Comparison of ENCODE assay signal across 9 cellular contexts in the genomic region with DNA sequence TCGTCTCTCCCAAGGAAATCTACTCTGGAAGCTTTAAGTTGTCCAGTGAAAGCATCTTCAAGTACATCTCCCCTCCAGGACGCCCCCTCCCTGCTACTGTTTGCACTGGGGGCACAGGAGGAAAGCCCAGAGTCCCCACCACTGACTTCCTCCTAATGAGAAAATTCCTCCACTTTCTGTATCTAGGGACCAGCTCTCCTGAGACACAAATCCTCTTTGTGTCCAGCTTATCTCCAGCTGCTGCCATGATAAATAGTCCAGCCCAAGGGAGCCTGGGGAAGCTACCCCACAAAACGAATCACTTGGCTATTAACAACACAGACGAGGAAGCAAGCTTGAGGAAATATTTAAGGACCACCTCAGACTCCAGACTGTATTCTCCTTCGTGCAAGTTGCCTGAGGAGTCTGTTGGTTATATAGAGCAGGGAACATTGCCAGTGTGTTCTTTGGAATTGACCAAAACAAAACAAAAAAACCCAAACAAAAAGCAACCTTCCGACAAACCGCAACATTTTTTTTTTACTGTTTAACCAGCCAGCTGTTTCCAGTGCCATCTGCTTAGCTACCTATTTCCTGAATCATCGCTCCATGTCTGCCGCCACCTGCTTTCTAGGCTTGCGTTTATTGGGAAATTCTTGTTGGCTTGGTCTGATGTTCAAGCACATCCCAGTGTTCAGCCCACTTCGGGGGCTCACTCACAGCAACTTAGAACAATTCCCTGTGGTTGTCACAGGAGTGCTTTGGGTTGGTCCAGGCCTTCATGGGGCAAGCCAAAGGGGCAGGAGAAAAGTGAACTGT. TPM values are rescaled to one million over a fixed set of nuclear protein-coding genes. Genes with fewer than 3 reads are reported as not detected.
DNase-seq lines count a peak whose midpoint lies in the region; ATAC-seq and TF ChIP-seq lines count a peak whose summit lies in the region.
"Had no signal": no experiment of that assay in that cellular context is flagged by ENCODE, and none has a peak within 500 bp of the region (broad histone marks: within the 10 kb centered on the region; RNA-seq: fewer than 3 reads in every experiment).

No MANE protein-coding gene starts in this region.

- H2BK120ac ChIP-seq in trophoblast cell (ENCODE audit: insufficient read depth, low read length, poor library complexity), result no peak overlapping the region

- no peaks in the 10 kb centered on the region for H3K79me2 ChIP-seq in trophoblast cell (ENCODE audit: control insufficient read depth, insufficient read depth, low read length, poor library complexity)

- H3K9me3 ChIP-seq in trophoblast cell (ENCODE audit: insufficient read depth, low read depth, low read length) (no peaks in the 10 kb centered on the region), gastrocnemius medialis (no peaks in the 10 kb centered on the region)

- no peak overlapping the region for H3K4me2 ChIP-seq in trophoblast cell (ENCODE audit: low read length)

- H3K4me1 ChIP-seq in trophoblast cell (ENCODE audit: control insufficient read depth in 1 of 2, insufficient read depth in 2 of 2, low read length in 2 of 2) (no peaks in the 10 kb centered on the region), gastrocnemius medialis (no peaks in the 10 kb centered on the region)

- in situ Hi-C loops in gastrocnemius medialis (cut with MboI; ENCODE audit: low sequenced_read_pairs in 4 of 4), result no loop called here

- ATAC-seq in GM18909 (IDR thresholded peaks at IDR 0.05; ENCODE audit: poor library complexity, unreplicated experiment), result peak; percentile 57
- ATAC-seq in gastrocnemius medialis, result no peak

- H3K79me1 ChIP-seq in trophoblast cell (ENCODE audit: low read length), result no peaks in the 10 kb centered on the region

- no CpG with 5 or more reads among the region's 11 CpGs for WGBS in trophoblast cell (ENCODE audit: extremely low coverage, insufficient coverage, insufficient read length)

- H3K27me3 ChIP-seq in trophoblast cell (ENCODE audit: insufficient read depth, low read length) (no peaks in the 10 kb centered on the region), gastrocnemius medialis (peaks cover 0 to 6% (median 0%) of the 10 kb centered on the region in 3 donors)

- no peak overlapping the region for H4K12ac ChIP-seq in trophoblast cell (ENCODE audit: low read depth, low read length)

- H4K8ac ChIP-seq in trophoblast cell (ENCODE audit: low read depth, low read length), result no peak overlapping the region

- no peak overlapping the region for H4K91ac ChIP-seq in trophoblast cell (ENCODE audit: low read depth, low read length)

- no peak overlapping the region for H3K14ac ChIP-seq in trophoblast cell (ENCODE audit: low read length)

- no peak overlapping the region for H2BK5ac ChIP-seq in trophoblast cell (ENCODE audit: low read depth, low read length, poor library complexity)

- H3K27ac ChIP-seq in trophoblast cell (ENCODE audit: low read depth, low read length) (no peak overlapping the region), gastrocnemius medialis (no peak overlapping the region)

- no peak overlapping the region for H2AK5ac ChIP-seq in trophoblast cell (ENCODE audit: low read length)

- H3K9ac ChIP-seq in trophoblast cell (ENCODE audit: low read length), result no peak overlapping the region

- no peak overlapping the region for H2BK12ac ChIP-seq in trophoblast cell (ENCODE audit: low read length)

- no peak overlapping the region for H3K23ac ChIP-seq in trophoblast cell (ENCODE audit: low read length)

- no peak overlapping the region for H3K18ac ChIP-seq in trophoblast cell (ENCODE audit: low read length)

- H3K4me3 ChIP-seq in trophoblast cell (ENCODE audit: low read depth, low read length) (no peak overlapping the region), gastrocnemius medialis (no peak overlapping the region)

- no peak overlapping the region for H3K4ac ChIP-seq in trophoblast cell (ENCODE audit: low read depth, low read length)

- H3K36me3 ChIP-seq in trophoblast cell (ENCODE audit: control insufficient read depth in 1 of 2, insufficient read depth in 2 of 2, low read length in 2 of 2) (no peaks in the 10 kb centered on the region), gastrocnemius medialis (no peaks in the 10 kb centered on the region)

- intact Hi-C loops in gastrocnemius medialis (cut with DNase I; ENCODE audit: low total_unique reads), result no loop called here

- TF ChIP-seq CTCF in gastrocnemius medialis (IDR thresholded peaks at IDR 0.05 in 4 of 5, conservative IDR thresholded peaks at IDR 0.05 in 1 of 5), result no peak

- TF ChIP-seq POLR2A in gastrocnemius medialis (IDR thresholded peaks at IDR 0.05), result no peak

- no peak overlapping the region for H2AFZ ChIP-seq in trophoblast cell (ENCODE audit: insufficient read depth, low read length, poor library complexity)

- DNase-seq in NCI-H1694 (lab: John Stamatoyannopoulos, UW) (peak; percentile 49), dermis microvascular lymphatic vessel endothelial cell (ENCODE audit: low read depth in 2 of 2) (peak; percentile 5 to 41), trophoblast cell (peak; percentile 67 to 75), gastrocnemius medialis (no peak), activated T-cell treated with anti-CD3 and anti-CD28 coated beads for 4 hours (no peak)
- DNase-seq in stimulated activated naive CD4-positive, alpha-beta T cell treated with Interleukin-2 at 50 U/mL for 16 hours (lab: John Stamatoyannopoulos, UW), result no peak
- DNase-seq: naive B cell had no signal

RNA-seq across cellular contexts. Expression of gene C1orf226, which starts 7.7 kb away (rescaled TPM):
- total RNA-seq in dermis microvascular lymphatic vessel endothelial cell (under 0.01 and 0.13 TPM in 2 replicates), gastrocnemius medialis (under 1 TPM; 0.36 to 0.95 (median 0.60) TPM)
- polyA plus RNA-seq in trophoblast cell (2013), result 4.0 and 4.6 TPM in 2 replicates

RNA-seq across cellular contexts. Expression of gene SPATA46, which starts 12.6 kb away (rescaled TPM):
- total RNA-seq in dermis microvascular lymphatic vessel endothelial cell (not detected in 2 replicates), gastrocnemius medialis (1 to 10 TPM in 1 of 4 donors, not detected in 3; 1.7 TPM)
- polyA plus RNA-seq in trophoblast cell (2013), result not detected in 2 replicates
- total RNA-seq: activated CD8-positive, alpha-beta memory T cell treated with anti-CD3 and anti-CD28 coated beads for 36 hours had no signal

RNA-seq across cellular contexts. Expression of gene SH2D1B, which starts 22.7 kb away (rescaled TPM):
- total RNA-seq in dermis microvascular lymphatic vessel endothelial cell (0.13 TPM in 1 of 2 replicates, not detected in the other), gastrocnemius medialis (10 to 100 TPM in 1 of 4 donors, 1 to 10 TPM in 3; 2.1 to 34.2 (median 4.1) TPM)
- not detected in 2 replicates for polyA plus RNA-seq in trophoblast cell (2013)
- total RNA-seq: activated CD8-positive, alpha-beta memory T cell treated with anti-CD3 and anti-CD28 coated beads for 36 hours had no signal

Comparison
In these comparisons a context has a peak if more than half of its experiments do, and no peak if none do; other contexts are left out.
1. DNase-seq: peak in NCI-H1694 (single experiment), dermis microvascular lymphatic vessel endothelial cell (2 of 2) and trophoblast cell (2 of 2); none in stimulated activated naive CD4-positive, alpha-beta T cell treated with Interleukin-2 at 50 U/mL for 16 hours (single experiment), gastrocnemius medialis (0 of 2) and activated T-cell treated with anti-CD3 and anti-CD28 coated beads for 4 hours (single experiment).